In genomic region chr16:27328937-27329336, GRCh38 we compare ENCODE assay signal across 12 cellular contexts. TPM values are rescaled to one million over a fixed set of nuclear protein-coding genes. Genes with fewer than 3 reads are reported as not detected.
DNase-seq lines count a peak whose midpoint lies in the region; ATAC-seq, FAIRE-seq and TF ChIP-seq lines count a peak whose summit lies in the region.
"Had no signal": no experiment of that assay in that cellular context is flagged by ENCODE, and none has a peak within 500 bp of the region (broad histone marks: within the 10 kb centered on the region; RNA-seq: fewer than 3 reads in every experiment).

No MANE protein-coding gene starts in this region.

- peak; percentile 46 for DNase-seq in activated effector memory CD4-positive, alpha-beta T cell treated with anti-CD3 and anti-CD28 coated beads, Interleukin-2, amount 50 U/mL, for 16 hours
- DNase-seq in activated effector memory CD4-positive, alpha-beta T cell treated with Interleukin-2 at 50 U/mL for 16 hours, result no peak
- peak in 1 of 2 donors; percentile 43 for DNase-seq in activated naive CD4-positive, alpha-beta T cell treated with anti-CD3 and anti-CD28 coated beads, Interleukin-2, amount 50 U/mL, for 72 hours (ENCODE audit: low spot score in 2 of 2)
- DNase-seq in right lobe of liver (peak in 1 of 3 donors; percentile 5), thoracic aorta (ENCODE audit: low spot score) (no peak), BE2C (no peak), NOMO-1 treated with dmso at 0.1 percent for 144 hours (lab: John Stamatoyannopoulos, UW; ENCODE audit: unreplicated experiment) (no peak), frontal cortex (ENCODE audit: low spot score in 2 of 2) (no peak)
- DNase-seq: anterior cingulate cortex had no signal

- H3K27me3 ChIP-seq in right lobe of liver (no peaks in the 10 kb centered on the region), thoracic aorta (replicated peaks; ENCODE audit: insufficient read depth) (no peaks in the 10 kb centered on the region), BE2C (no peaks in the 10 kb centered on the region)
- H3K27me3 ChIP-seq: pancreas had no signal

- intact Hi-C loops in right lobe of liver (cut with DNase I), result loop anchor here in 1 of 2 donors (5.0 kb wide), 1 partner anchor 33 kb away; no protein-coding TSS in a partner anchor

- H3K9me3 Mint-ChIP-seq in activated naive CD4-positive, alpha-beta T cell treated with anti-CD3 and anti-CD28 coated beads, Interleukin-2, amount 50 U/mL, for 72 hours, result no peaks in the 10 kb centered on the region

- FAIRE-seq in frontal cortex (lab: Jason Lieb, UNC), result no peak
- FAIRE-seq: keratinocyte, pancreas had no signal

- peaks cover 0 to 19% (median 9%) of the 10 kb centered on the region in 4 donors for H3K36me3 ChIP-seq in right lobe of liver
- H3K36me3 ChIP-seq in thoracic aorta, result peaks cover 5% of the 10 kb centered on the region
- H3K36me3 ChIP-seq in BE2C, result no peaks in the 10 kb centered on the region

- peaks cover 0 to 42% (median 20%) of the 10 kb centered on the region in 4 donors for H3K4me1 ChIP-seq in right lobe of liver
- peaks cover 26 to 58% of the 10 kb centered on the region in 2 donors for H3K4me1 ChIP-seq in thoracic aorta (ENCODE audit: control insufficient read depth in 1 of 2, low read depth in 2 of 2)
- no peaks in the 10 kb centered on the region for H3K4me1 ChIP-seq in BE2C

- no peaks in the 10 kb centered on the region for H3K9me3 ChIP-seq in right lobe of liver
- no peaks in the 10 kb centered on the region for H3K9me3 ChIP-seq in thoracic aorta
- H3K9me3 ChIP-seq in BE2C, result no peaks in the 10 kb centered on the region
- H3K9me3 ChIP-seq: pancreas had no signal

- TF ChIP-seq POLR2A in right lobe of liver (IDR thresholded peaks at IDR 0.05), result no peak

- peaks cover 29 to 76% of the 10 kb centered on the region in 2 donors for H3K36me3 Mint-ChIP-seq in activated naive CD4-positive, alpha-beta T cell treated with anti-CD3 and anti-CD28 coated beads, Interleukin-2, amount 50 U/mL, for 72 hours

- TF ChIP-seq CTCF in right lobe of liver (IDR thresholded peaks at IDR 0.05), result no peak
- no peak for TF ChIP-seq CTCF in thoracic aorta (IDR thresholded peaks at IDR 0.05)
- no peak for TF ChIP-seq CTCF in BE2C (IDR thresholded peaks at IDR 0.05; ENCODE audit: low read depth, low read length)

- H3K27ac Mint-ChIP-seq in activated naive CD4-positive, alpha-beta T cell treated with anti-CD3 and anti-CD28 coated beads, Interleukin-2, amount 50 U/mL, for 72 hours, result peak overlapping the region; percentile 94 to 97

- 82% methylated on average over 3 of the region's 5 CpGs for WGBS in right lobe of liver (ENCODE audit: insufficient coverage, low coverage, low lambda C conversion rate, missing lambda C conversion rate)

- no peak for ATAC-seq in activated naive CD4-positive, alpha-beta T cell treated with anti-CD3 and anti-CD28 coated beads, Interleukin-2, amount 50 U/mL, for 72 hours
- ATAC-seq in right lobe of liver (no peak), thoracic aorta (ENCODE audit: insufficient number of reproducible peaks, low FRiP score, low read depth) (no peak)
- ATAC-seq: esophagus mucosa, pancreas had no signal

- H3K4me3 ChIP-seq in right lobe of liver (no peak overlapping the region), thoracic aorta (no peak overlapping the region), BE2C (ENCODE audit: low read depth, low read length) (no peak overlapping the region)
- H3K4me3 ChIP-seq: pancreas had no signal

- H3K27ac ChIP-seq in right lobe of liver, result peak overlapping the region; percentile 40 to 53 (median 49)
- peak overlapping the region; percentile 81 to 88 for H3K27ac ChIP-seq in thoracic aorta

RNA-seq across cellular contexts. Expression of gene IL4R, which starts 15.2 kb away (rescaled TPM):
- 100 to 1,000 TPM; 166 to 218 TPM for total RNA-seq in activated naive CD4-positive, alpha-beta T cell treated with anti-CD3 and anti-CD28 coated beads, Interleukin-2, amount 50 U/mL, for 72 hours
- total RNA-seq in right lobe of liver (100 to 1,000 TPM in 1 of 6 experiments, 10 to 100 TPM in 5; 38.8 to 147 (median 46.9) TPM), thoracic aorta (100 to 1,000 TPM in 1 of 2 donors, 10 to 100 TPM in 1; 46.2 to 148 TPM), frontal cortex (1.6 TPM)
- 0.28 TPM for polyA plus RNA-seq in BE2C (2012; ENCODE audit: insufficient read depth, insufficient read length, low read depth)

Comparison
In these comparisons a context has a peak if more than half of its experiments do, and no peak if none do; other contexts are left out.
1. RNA of gene IL4R, which starts 15.2 kb away (total RNA-seq): 166 to 218 TPM in activated naive CD4-positive, alpha-beta T cell treated with anti-CD3 and anti-CD28 coated beads, Interleukin-2, amount 50 U/mL, for 72 hours, 46.2 to 148 TPM in thoracic aorta and 38.8 to 147 TPM in right lobe of liver; 1.6 TPM in frontal cortex (single experiment); every median in the first group is over 10 times any median in the second.